10 cellular contexts compared by ENCODE assay signal in the genomic region with DNA sequence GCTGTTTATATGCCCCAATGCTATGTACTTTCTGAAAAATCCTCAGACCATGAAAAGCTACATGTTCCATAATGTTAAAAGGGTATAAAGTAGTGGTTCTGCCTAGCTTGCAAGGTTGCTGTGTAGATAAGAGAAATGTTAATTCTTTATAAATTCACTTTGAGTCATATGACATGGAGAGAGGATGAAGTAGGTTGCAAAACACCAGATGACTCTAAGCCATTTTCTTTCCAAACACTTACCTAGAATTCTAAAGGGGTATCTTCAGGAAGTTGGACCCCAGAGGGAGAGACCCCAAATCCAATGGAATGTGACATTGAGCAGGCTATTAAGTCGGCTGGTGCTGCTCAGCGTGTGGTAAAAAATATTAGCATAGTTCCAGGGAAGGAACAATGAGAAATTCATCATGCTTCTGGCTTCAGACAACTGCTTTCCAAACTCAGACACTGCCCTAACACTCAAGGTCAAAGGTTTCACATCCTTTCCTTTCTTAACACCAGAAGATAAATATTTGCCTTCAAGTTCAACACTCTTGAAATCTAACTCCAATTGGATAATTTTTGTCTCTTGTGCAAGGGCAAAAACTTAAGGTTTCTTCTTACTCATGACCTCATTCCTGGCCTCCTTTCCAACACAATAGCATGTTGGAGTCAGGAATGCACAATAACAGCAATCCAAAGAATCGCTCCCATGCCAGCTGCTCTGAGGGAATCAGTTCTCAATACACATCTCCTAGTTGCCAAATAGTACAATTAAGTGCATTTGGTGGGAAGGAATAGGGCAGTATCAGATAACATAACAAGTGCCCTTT.
A peak's percentile ranks its signal among the peaks of the same experiment; 100 is the strongest.
DNase-seq lines count a peak whose midpoint lies in the region; ATAC-seq and TF ChIP-seq lines count a peak whose summit lies in the region.
"Had no signal": no experiment of that assay in that cellular context is flagged by ENCODE, and none has a peak within 500 bp of the region (broad histone marks: within the 10 kb centered on the region; RNA-seq: fewer than 3 reads in every experiment).

No MANE protein-coding gene starts in this region.

- ATAC-seq in activated CD8-positive, alpha-beta T cell treated with anti-CD3 and anti-CD28 coated beads for 36 hours, result peak; percentile 17
- ATAC-seq in activated CD8-positive, alpha-beta T cell treated with anti-CD3 and anti-CD28 coated beads, Interleukin-2, amount 10 ng/mL, durations not matched to agents 7 days and 5 days, result no peak
- ATAC-seq in HG03045 (IDR thresholded peaks at IDR 0.05; ENCODE audit: unreplicated experiment) (no peak), HG03175 (IDR thresholded peaks at IDR 0.05; ENCODE audit: unreplicated experiment) (no peak)

- H3K4me3 Mint-ChIP-seq in activated CD8-positive, alpha-beta T cell treated with anti-CD3 and anti-CD28 coated beads for 36 hours, result no peak overlapping the region
- no peak overlapping the region for H3K4me3 Mint-ChIP-seq in activated CD8-positive, alpha-beta T cell treated with anti-CD3 and anti-CD28 coated beads, Interleukin-2, amount 10 ng/mL, durations not matched to agents 7 days and 5 days

- H3K4me1 ChIP-seq in urinary bladder (ENCODE audit: insufficient read depth), result peaks cover 3% of the 10 kb centered on the region

- POLR2A ChIA-PET in activated CD8-positive, alpha-beta T cell treated with anti-CD3 and anti-CD28 coated beads for 36 hours (lab: Charles Lee), result interaction anchor here (0.7 to 11.7 kb wide), 5 partner anchors 12 to 36 kb away, joined by 3 to 138 read pairs (median 3); no protein-coding TSS in a partner anchor
- POLR2A ChIA-PET in activated CD8-positive, alpha-beta T cell treated with anti-CD3 and anti-CD28 coated beads, Interleukin-2, amount 10 ng/mL, durations not matched to agents 7 days and 5 days (lab: Charles Lee), result interaction anchor here (0.5 to 1.7 kb wide), 2 partner anchors 8 to 306 kb away, joined by 3 to 4 read pairs; no protein-coding TSS in a partner anchor

- H3K27ac ChIP-seq in urinary bladder (ENCODE audit: low read depth), result peak overlapping the region; percentile 41

- intact Hi-C loops in activated CD8-positive, alpha-beta T cell treated with anti-CD3 and anti-CD28 coated beads for 36 hours (cut with micrococcal nuclease), result no loop called here

- no peaks in the 10 kb centered on the region for H3K9me3 Mint-ChIP-seq in activated CD8-positive, alpha-beta T cell treated with anti-CD3 and anti-CD28 coated beads for 36 hours
- no peaks in the 10 kb centered on the region for H3K9me3 Mint-ChIP-seq in activated CD8-positive, alpha-beta T cell treated with anti-CD3 and anti-CD28 coated beads, Interleukin-2, amount 10 ng/mL, durations not matched to agents 7 days and 5 days (ENCODE audit: insufficient read depth)

- DNase-seq in activated CD8-positive, alpha-beta T cell treated with anti-CD3 and anti-CD28 coated beads for 36 hours, result no peak
- DNase-seq in activated CD8-positive, alpha-beta T cell treated with anti-CD3 and anti-CD28 coated beads, Interleukin-2, amount 10 ng/mL, durations not matched to agents 7 days and 5 days, result no peak
- DNase-seq in dedifferentiated amniotic fluid mesenchymal stem cell (ENCODE audit: extremely low spot score), result peak; percentile 94
- peak; percentile 36 to 93 for DNase-seq in lung microvascular endothelial cell (ENCODE audit: low read depth in 2 of 2)
- no peak for DNase-seq in activated effector memory CD4-positive, alpha-beta T cell treated with Interleukin-2 at 50 U/mL for 16 hours
- DNase-seq: NCI-H510A had no signal

- CTCF ChIA-PET in activated CD8-positive, alpha-beta T cell treated with anti-CD3 and anti-CD28 coated beads for 36 hours (lab: Charles Lee), result interaction anchor here (1.5 to 6.1 kb wide), 2 partner anchors 14 to 20 kb away, joined by 6 to 35 read pairs; no protein-coding TSS in a partner anchor
- CTCF ChIA-PET in activated CD8-positive, alpha-beta T cell treated with anti-CD3 and anti-CD28 coated beads, Interleukin-2, amount 10 ng/mL, durations not matched to agents 7 days and 5 days (lab: Charles Lee), result interaction anchor here (1.1 to 9.0 kb wide), 4 partner anchors 12 to 37 kb away, joined by 3 to 149 read pairs (median 9); no protein-coding TSS in a partner anchor

- peaks cover 91% of the 10 kb centered on the region for H3K4me1 Mint-ChIP-seq in activated CD8-positive, alpha-beta T cell treated with anti-CD3 and anti-CD28 coated beads for 36 hours (ENCODE audit: low read depth)
- peaks cover 76% of the 10 kb centered on the region for H3K4me1 Mint-ChIP-seq in activated CD8-positive, alpha-beta T cell treated with anti-CD3 and anti-CD28 coated beads, Interleukin-2, amount 10 ng/mL, durations not matched to agents 7 days and 5 days (ENCODE audit: low read depth)

- H3K36me3 Mint-ChIP-seq in activated CD8-positive, alpha-beta T cell treated with anti-CD3 and anti-CD28 coated beads for 36 hours (ENCODE audit: low read depth), result peaks cover 27% of the 10 kb centered on the region
- H3K36me3 Mint-ChIP-seq in activated CD8-positive, alpha-beta T cell treated with anti-CD3 and anti-CD28 coated beads, Interleukin-2, amount 10 ng/mL, durations not matched to agents 7 days and 5 days (ENCODE audit: low read depth), result peaks cover 21% of the 10 kb centered on the region

- TF ChIP-seq CTCF in activated CD8-positive, alpha-beta T cell treated with anti-CD3 and anti-CD28 coated beads for 36 hours (IDR thresholded peaks at IDR 0.05), result no peak

- H3K27me3 Mint-ChIP-seq in activated CD8-positive, alpha-beta T cell treated with anti-CD3 and anti-CD28 coated beads for 36 hours, result no peaks in the 10 kb centered on the region
- H3K27me3 Mint-ChIP-seq in activated CD8-positive, alpha-beta T cell treated with anti-CD3 and anti-CD28 coated beads, Interleukin-2, amount 10 ng/mL, durations not matched to agents 7 days and 5 days (ENCODE audit: low read depth), result no peaks in the 10 kb centered on the region

- WGBS in urinary bladder, result 35% methylated on average over 3 of the region's 3 CpGs

- no peak overlapping the region for H3K4me3 ChIP-seq in urinary bladder (ENCODE audit: low read depth, low read length)
- H3K4me3 ChIP-seq: HAP-1 had no signal

- H3K36me3 ChIP-seq in urinary bladder (ENCODE audit: insufficient read depth), result no peaks in the 10 kb centered on the region
- H3K36me3 ChIP-seq: HAP-1 had no signal

- H3K27ac Mint-ChIP-seq in activated CD8-positive, alpha-beta T cell treated with anti-CD3 and anti-CD28 coated beads for 36 hours, result peak overlapping the region; percentile 69
- no peak overlapping the region for H3K27ac Mint-ChIP-seq in activated CD8-positive, alpha-beta T cell treated with anti-CD3 and anti-CD28 coated beads, Interleukin-2, amount 10 ng/mL, durations not matched to agents 7 days and 5 days

Comparison
In these comparisons a context has a peak if more than half of its experiments do, and no peak if none do; other contexts are left out.
1. DNase-seq: peak in dedifferentiated amniotic fluid mesenchymal stem cell (single experiment) and lung microvascular endothelial cell (2 of 2); none in activated CD8-positive, alpha-beta T cell treated with anti-CD3 and anti-CD28 coated beads for 36 hours (single experiment), activated CD8-positive, alpha-beta T cell treated with anti-CD3 and anti-CD28 coated beads, Interleukin-2, amount 10 ng/mL, durations not matched to agents 7 days and 5 days (single experiment) and activated effector memory CD4-positive, alpha-beta T cell treated with Interleukin-2 at 50 U/mL for 16 hours (single experiment).